ENCODE assay signal across 29 cellular contexts in genomic region chr14:62451221-62451620, GRCh38.
DNase-seq lines count a peak whose midpoint lies in the region; ATAC-seq, FAIRE-seq and TF ChIP-seq lines count a peak whose summit lies in the region.
"Had no signal": no experiment of that assay in that cellular context is flagged by ENCODE, and none has a peak within 500 bp of the region (broad histone marks: within the 10 kb centered on the region; RNA-seq: fewer than 3 reads in every experiment).

No MANE protein-coding gene starts in this region.

- H3K4me3 Mint-ChIP-seq in activated T-helper 2 cell treated with anti-CD3 and anti-CD28 coated beads, Interferon-gamma antibody, Interleukin-2, Interleukin-4, amounts not matched to agents 10 μg/mL and 5 μg/mL and 100 μg/mL, durations not matched to agents 14 hours and 24 hours and 36 hours (ENCODE audit: low read depth): no peak overlapping the region
- no peak overlapping the region for H3K4me3 Mint-ChIP-seq in H9
- H3K4me3 Mint-ChIP-seq: CD14-positive monocyte; CD4-positive, alpha-beta memory T cell; CD4-positive, CD25-positive, alpha-beta regulatory T cell; CD8-positive, alpha-beta memory T cell had no signal

- H3K36me3 ChIP-seq in bronchial epithelial cell (ENCODE audit: control insufficient read depth, insufficient read depth, low read length) (no peaks in the 10 kb centered on the region), brain microvascular endothelial cell (replicated peaks) (no peaks in the 10 kb centered on the region)
- H3K36me3 ChIP-seq: BE2C, BLaER1 had no signal

- H3K79me2 ChIP-seq in H9 (ENCODE audit: insufficient read depth, low read length): no peaks in the 10 kb centered on the region

- H4K8ac ChIP-seq in H9 (replicated peaks; ENCODE audit: insufficient read length, low read depth, low read length): no peak overlapping the region

- in situ Hi-C loops in brain microvascular endothelial cell (cut with HindIII; ENCODE audit: low pct_ligation_motif_present, low sequenced_read_pairs): no loop called here

- no peak overlapping the region for H2BK20ac ChIP-seq in H9 (ENCODE audit: low read depth, low read length, poor library complexity, severe bottlenecking)

- H3K23me2 ChIP-seq in H9 (ENCODE audit: insufficient read length, low read depth, low read length, poor library complexity, severe bottlenecking): no peaks in the 10 kb centered on the region

- H3K4me1 Mint-ChIP-seq in activated T-helper 2 cell treated with anti-CD3 and anti-CD28 coated beads, Interferon-gamma antibody, Interleukin-2, Interleukin-4, amounts not matched to agents 10 μg/mL and 5 μg/mL and 100 μg/mL, durations not matched to agents 14 hours and 24 hours and 36 hours (ENCODE audit: low read depth): no peaks in the 10 kb centered on the region
- peaks cover 4 to 5% of the 10 kb centered on the region in 2 experiments; a peak in 3 of 4 replicates for H3K4me1 Mint-ChIP-seq in H9
- H3K4me1 Mint-ChIP-seq: CD14-positive monocyte; CD4-positive, alpha-beta memory T cell; CD4-positive, CD25-positive, alpha-beta regulatory T cell; CD8-positive, alpha-beta memory T cell had no signal

- no peak overlapping the region for H3K9ac ChIP-seq in H9 (ENCODE audit: extremely low read depth, insufficient read length, low read length)
- H3K9ac ChIP-seq: BLaER1 had no signal

- H3K4me2 ChIP-seq in H9 (ENCODE audit: insufficient read depth, insufficient read length, low read length): no peak overlapping the region
- H3K4me2 ChIP-seq: BLaER1 had no signal

- no peak for TF ChIP-seq CTCF in bronchial epithelial cell (IDR thresholded peaks at IDR 0.05; ENCODE audit: insufficient read depth, low read length, severe bottlenecking)
- TF ChIP-seq CTCF in brain microvascular endothelial cell (IDR thresholded peaks at IDR 0.05; ENCODE audit: low read depth, low read length, missing control alignments): no peak
- TF ChIP-seq CTCF in H9 (conservative IDR thresholded peaks at IDR 0.05): no peak

- no peak overlapping the region for H2BK15ac ChIP-seq in H9 (ENCODE audit: low read depth, low read length)

- no CpG with 5 or more reads among the region's 3 CpGs for WGBS in H9 (ENCODE audit: extremely low coverage, insufficient read length, low lambda C conversion rate)

- peaks cover 28% of the 10 kb centered on the region for H3K9me3 Mint-ChIP-seq in activated T-helper 2 cell treated with anti-CD3 and anti-CD28 coated beads, Interferon-gamma antibody, Interleukin-2, Interleukin-4, amounts not matched to agents 10 μg/mL and 5 μg/mL and 100 μg/mL, durations not matched to agents 14 hours and 24 hours and 36 hours
- H3K9me3 Mint-ChIP-seq in H9: peaks cover 15 to 18% of the 10 kb centered on the region in 2 experiments

- no peaks in the 10 kb centered on the region for H3K36me3 Mint-ChIP-seq in activated T-helper 2 cell treated with anti-CD3 and anti-CD28 coated beads, Interferon-gamma antibody, Interleukin-2, Interleukin-4, amounts not matched to agents 10 μg/mL and 5 μg/mL and 100 μg/mL, durations not matched to agents 14 hours and 24 hours and 36 hours (ENCODE audit: low read depth)
- H3K36me3 Mint-ChIP-seq in H9 (ENCODE audit: insufficient read depth in 1 of 3, low read depth in 3 of 3): peaks cover 13 to 18% (median 14%) of the 10 kb centered on the region in 3 experiments
- H3K36me3 Mint-ChIP-seq: CD14-positive monocyte; CD4-positive, alpha-beta memory T cell; CD4-positive, CD25-positive, alpha-beta regulatory T cell; CD8-positive, alpha-beta memory T cell had no signal

- H3K27ac ChIP-seq in brain microvascular endothelial cell (no peak overlapping the region), H9 (ENCODE audit: insufficient read length, low read depth, low read length) (no peak overlapping the region)
- H3K27ac ChIP-seq: BLaER1 had no signal

- H3K27me3 Mint-ChIP-seq in activated T-helper 2 cell treated with anti-CD3 and anti-CD28 coated beads, Interferon-gamma antibody, Interleukin-2, Interleukin-4, amounts not matched to agents 10 μg/mL and 5 μg/mL and 100 μg/mL, durations not matched to agents 14 hours and 24 hours and 36 hours (ENCODE audit: low read depth): no peaks in the 10 kb centered on the region
- H3K27me3 Mint-ChIP-seq in H9 (ENCODE audit: low read depth): no peaks in the 10 kb centered on the region
- H3K27me3 Mint-ChIP-seq: CD4-positive, alpha-beta memory T cell; CD4-positive, CD25-positive, alpha-beta regulatory T cell; CD8-positive, alpha-beta memory T cell had no signal

- no peak overlapping the region for H3K18ac ChIP-seq in H9 (ENCODE audit: insufficient read length, low read depth, low read length)

- FAIRE-seq in HTR-8/SVneo (lab: Jason Lieb, UNC) (peak; percentile 90), bronchial epithelial cell (lab: Jason Lieb, UNC) (no peak), urothelium cell line (lab: Jason Lieb, UNC) (peak; percentile 81)
- FAIRE-seq: A204.1, G401.6, GM12878, GM12892, GM18507 had no signal

- no peaks in the 10 kb centered on the region for H3K9me3 ChIP-seq in H9 (ENCODE audit: control insufficient read depth, low read depth, low read length)
- H3K9me3 ChIP-seq: BE2C, BLaER1 had no signal

- H3T11ph ChIP-seq in H9 (ENCODE audit: low read length): no peak overlapping the region

- no peak overlapping the region for H3K4me3 ChIP-seq in bronchial epithelial cell (ENCODE audit: low read depth, low read length)
- H3K4me3 ChIP-seq in brain microvascular endothelial cell (ENCODE audit: low read depth, low read length): no peak overlapping the region
- H3K4me3 ChIP-seq: BLaER1, GM12878 had no signal

- H3K4me1 ChIP-seq in H9 (ENCODE audit: insufficient read depth, low read length): peaks cover 4% of the 10 kb centered on the region; the same call in 1 of the 2 replicates
- H3K4me1 ChIP-seq: BE2C, BLaER1 had no signal

- peak; percentile 72 for ATAC-seq in esophagus mucosa
- ATAC-seq: GM12878 had no signal

- H2AFZ ChIP-seq in H9 (ENCODE audit: low read length): no peak overlapping the region

- DNase-seq in HTR-8/SVneo (ENCODE audit: insufficient read length, low spot score): no peak
- peak; percentile 10 for DNase-seq in bronchial epithelial cell (ENCODE audit: low read depth)
- no peak for DNase-seq in urothelium cell line (ENCODE audit: low spot score)
- DNase-seq in ecto neural progenitor cell (ENCODE audit: low spot score): no peak
- no peak for DNase-seq in activated T-helper 2 cell treated with anti-CD3 and anti-CD28 coated beads, Interferon-gamma antibody, Interleukin-2, Interleukin-4, amounts not matched to agents 10 μg/mL and 5 μg/mL and 100 μg/mL, durations not matched to agents 14 hours and 24 hours and 36 hours (ENCODE audit: low spot score)
- no peak for DNase-seq in brain microvascular endothelial cell
- DNase-seq in H9: no peak
- DNase-seq: 8988T; ACHN; BE2C; C1 segment of cervical spinal cord; CD4-positive, alpha-beta memory T cell; CD4-positive, CD25-positive, alpha-beta regulatory T cell; CD8-positive, alpha-beta memory T cell; COR-L47; DMS 273 treated with DMSO at 0.1 percent for 48 hours; DMS153; DMS53; DMS79; DND-41; EL had no signal

- H3K23ac ChIP-seq in H9 (ENCODE audit: insufficient read length, low read depth, low read length): no peak overlapping the region

- H3K4ac ChIP-seq in H9 (ENCODE audit: low read depth, low read length): no peak overlapping the region

- no peaks in the 10 kb centered on the region for H3K79me1 ChIP-seq in H9 (ENCODE audit: insufficient read depth, low read depth, low read length, poor library complexity, severe bottlenecking)

- no peak overlapping the region for H2BK5ac ChIP-seq in H9 (ENCODE audit: insufficient read length, low read length)

- intact Hi-C loops in activated T-helper 2 cell treated with anti-CD3 and anti-CD28 coated beads, Interferon-gamma antibody, Interleukin-2, Interleukin-4, amounts not matched to agents 10 μg/mL and 5 μg/mL and 100 μg/mL, durations not matched to agents 14 hours and 24 hours and 36 hours (cut with micrococcal nuclease): no loop called here

- H4K5ac ChIP-seq in H9 (ENCODE audit: insufficient read length, low read depth, low read length): no peak overlapping the region

- H4K91ac ChIP-seq in H9 (ENCODE audit: insufficient read length, low read depth, low read length): no peak overlapping the region

- H3K14ac ChIP-seq in H9 (ENCODE audit: insufficient read depth, low read length): no peak overlapping the region

- H3K56ac ChIP-seq in H9 (ENCODE audit: insufficient read length, low read depth, low read length): no peak overlapping the region

- no peak overlapping the region for H2AK5ac ChIP-seq in H9 (ENCODE audit: insufficient read length, low read length)

- no peaks in the 10 kb centered on the region for H4K20me1 ChIP-seq in H9 (ENCODE audit: control insufficient read depth, insufficient read depth, insufficient read length)
- H4K20me1 ChIP-seq: BLaER1 had no signal

- no peak overlapping the region for H2BK120ac ChIP-seq in H9 (ENCODE audit: low read depth, low read length, poor library complexity, severe bottlenecking)

- H3K27ac Mint-ChIP-seq in activated T-helper 2 cell treated with anti-CD3 and anti-CD28 coated beads, Interferon-gamma antibody, Interleukin-2, Interleukin-4, amounts not matched to agents 10 μg/mL and 5 μg/mL and 100 μg/mL, durations not matched to agents 14 hours and 24 hours and 36 hours: no peak overlapping the region
- no peak overlapping the region; a peak in 2 of 7 replicates for H3K27ac Mint-ChIP-seq in H9
- H3K27ac Mint-ChIP-seq: CD14-positive monocyte; CD4-positive, alpha-beta memory T cell; CD4-positive, CD25-positive, alpha-beta regulatory T cell had no signal

- H3K27me3 ChIP-seq in bronchial epithelial cell (ENCODE audit: control insufficient read depth, insufficient read depth, low read length) (no peaks in the 10 kb centered on the region), brain microvascular endothelial cell (replicated peaks) (no peaks in the 10 kb centered on the region), H9 (ENCODE audit: insufficient read depth, low read length) (no peaks in the 10 kb centered on the region)
- H3K27me3 ChIP-seq: BE2C, BLaER1 had no signal

- no peak overlapping the region for H2BK12ac ChIP-seq in H9 (ENCODE audit: insufficient read length, low read depth, low read length)
